ENCODE assay signal across 12 cellular contexts in the genomic region with DNA sequence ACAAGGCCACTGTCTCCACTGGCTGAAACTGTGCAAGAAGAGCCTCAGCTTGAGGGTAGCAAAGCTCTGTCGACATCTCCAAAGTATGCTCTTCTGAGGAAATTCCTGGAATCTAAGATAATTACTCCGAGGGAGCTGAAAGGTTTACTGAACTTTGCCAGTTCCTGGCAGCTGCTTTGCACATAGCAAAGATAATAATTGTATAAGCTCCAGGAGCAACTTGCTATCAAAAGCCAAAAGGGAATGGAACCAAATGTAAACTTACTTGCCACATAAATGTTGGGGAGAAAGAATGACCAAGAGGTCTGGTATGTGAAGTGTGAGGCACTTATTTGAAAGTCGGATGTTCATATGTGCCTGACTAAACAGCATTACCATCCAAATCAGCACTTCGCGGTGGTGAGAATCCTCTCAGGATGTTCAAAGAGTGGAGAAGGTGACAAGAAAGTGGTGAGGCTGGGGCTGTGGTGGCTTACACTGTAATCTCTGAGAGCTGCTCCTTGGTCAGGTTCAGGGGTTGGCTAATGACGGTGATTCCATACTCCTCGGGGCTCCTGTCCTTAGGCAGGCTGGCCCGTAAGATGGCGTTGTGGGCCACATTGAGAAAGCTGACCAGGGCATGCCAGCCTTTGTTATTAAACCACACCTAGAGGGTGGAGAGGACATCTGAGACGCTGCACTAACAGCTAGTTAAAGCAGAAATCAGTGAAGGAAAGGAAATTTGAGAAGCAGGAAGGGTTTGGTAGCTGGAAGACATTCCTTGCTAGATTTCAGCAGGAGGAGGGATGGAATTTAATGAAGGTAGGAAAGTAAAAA.
DNase-seq lines count a peak whose midpoint lies in the region; ATAC-seq and TF ChIP-seq lines count a peak whose summit lies in the region.
"Had no signal": no experiment of that assay in that cellular context is flagged by ENCODE, and none has a peak within 500 bp of the region (broad histone marks: within the 10 kb centered on the region; RNA-seq: fewer than 3 reads in every experiment).

No MANE protein-coding gene starts in this region.

- H3K79me2 ChIP-seq in osteoblast (ENCODE audit: insufficient read depth, low read length), result no peaks in the 10 kb centered on the region

- H3K4me3 ChIP-seq in RWPE2 (ENCODE audit: severe bottlenecking) (no peak overlapping the region), fibroblast of pulmonary artery (replicated peaks; ENCODE audit: low read depth, low read length) (no peak overlapping the region), osteoblast (ENCODE audit: insufficient read depth, low read length) (no peak overlapping the region)
- H3K4me3 ChIP-seq: body of pancreas, heart right ventricle had no signal

- ATAC-seq in RWPE2 (ENCODE audit: low read depth), result peak; percentile 40; the same call in 2 of the 3 replicates
- no peak for ATAC-seq in GM21717 (IDR thresholded peaks at IDR 0.05; ENCODE audit: unreplicated experiment)
- ATAC-seq in HG03135 (IDR thresholded peaks at IDR 0.05; ENCODE audit: unreplicated experiment), result no peak
- ATAC-seq: body of pancreas had no signal

- peak; percentile 74 for DNase-seq in ELR (ENCODE audit: low read depth)
- no peak for DNase-seq in RWPE2 (ENCODE audit: low spot score)
- peak; percentile 96 for DNase-seq in fibroblast of pulmonary artery (ENCODE audit: low read depth)
- no peak for DNase-seq in osteoblast (ENCODE audit: insufficient read length, low spot score, missing footprints)
- no peak for DNase-seq in MV-4-11 (lab: John Stamatoyannopoulos, UW)
- no peak for DNase-seq in activated CD4-positive, alpha-beta T cell treated with anti-CD3 and anti-CD28 coated beads for 48 hours
- DNase-seq: body of pancreas, DND-41, heart right ventricle, NCI-H2171 treated with DMSO at 0.1 percent for 48 hours had no signal

- peak overlapping the region; percentile 12 for H3K4me2 ChIP-seq in osteoblast (ENCODE audit: insufficient read depth, low read length)

- H3K9me3 ChIP-seq in RWPE2 (ENCODE audit: severe bottlenecking) (no peaks in the 10 kb centered on the region), osteoblast (ENCODE audit: low read depth, low read length) (no peaks in the 10 kb centered on the region)
- H3K9me3 ChIP-seq: body of pancreas, heart right ventricle had no signal

- H3K27ac ChIP-seq in RWPE2 (ENCODE audit: poor library complexity, severe bottlenecking) (peak overlapping the region; percentile 11), osteoblast (ENCODE audit: low read depth, low read length) (peak overlapping the region; percentile 90)
- H3K27ac ChIP-seq: body of pancreas had no signal

- H4K20me1 ChIP-seq in osteoblast (ENCODE audit: insufficient read depth, low read length), result no peaks in the 10 kb centered on the region

- no peak overlapping the region for H2AFZ ChIP-seq in osteoblast (ENCODE audit: low read length)

- H3K27me3 ChIP-seq in RWPE2 (ENCODE audit: insufficient read depth, poor library complexity, severe bottlenecking) (no peaks in the 10 kb centered on the region), osteoblast (ENCODE audit: insufficient read depth, low read length) (no peaks in the 10 kb centered on the region)
- H3K27me3 ChIP-seq: body of pancreas, heart right ventricle had no signal

- H3K36me3 ChIP-seq in RWPE2 (ENCODE audit: low read depth), result no peaks in the 10 kb centered on the region
- H3K36me3 ChIP-seq in osteoblast (ENCODE audit: insufficient read depth, low read length), result no peaks in the 10 kb centered on the region
- H3K36me3 ChIP-seq: heart right ventricle had no signal

- TF ChIP-seq CTCF in RWPE2 (IDR thresholded peaks at IDR 0.05; ENCODE audit: poor library complexity, severe bottlenecking), result no peak
- TF ChIP-seq CTCF in fibroblast of pulmonary artery (IDR thresholded peaks at IDR 0.05; ENCODE audit: low read length, missing control alignments), result no peak
- no peak for TF ChIP-seq CTCF in osteoblast (IDR thresholded peaks at IDR 0.05; ENCODE audit: extremely low read depth, low read depth, low read length)

- H3K4me1 ChIP-seq in RWPE2 (ENCODE audit: insufficient read depth, poor library complexity, severe bottlenecking), result peaks cover 7% of the 10 kb centered on the region
- H3K4me1 ChIP-seq in osteoblast (ENCODE audit: insufficient read depth, low read length), result peaks cover 45% of the 10 kb centered on the region
- H3K4me1 ChIP-seq: body of pancreas had no signal

Comparison
In these comparisons a context has a peak if more than half of its experiments do, and no peak if none do; other contexts are left out.
1. DNase-seq: peak in ELR (single experiment) and fibroblast of pulmonary artery (single experiment); none in RWPE2 (single experiment), osteoblast (single experiment), MV-4-11 (single experiment) and activated CD4-positive, alpha-beta T cell treated with anti-CD3 and anti-CD28 coated beads for 48 hours (single experiment).